ENCODE assay signal across 26 cellular contexts in the genomic region with DNA sequence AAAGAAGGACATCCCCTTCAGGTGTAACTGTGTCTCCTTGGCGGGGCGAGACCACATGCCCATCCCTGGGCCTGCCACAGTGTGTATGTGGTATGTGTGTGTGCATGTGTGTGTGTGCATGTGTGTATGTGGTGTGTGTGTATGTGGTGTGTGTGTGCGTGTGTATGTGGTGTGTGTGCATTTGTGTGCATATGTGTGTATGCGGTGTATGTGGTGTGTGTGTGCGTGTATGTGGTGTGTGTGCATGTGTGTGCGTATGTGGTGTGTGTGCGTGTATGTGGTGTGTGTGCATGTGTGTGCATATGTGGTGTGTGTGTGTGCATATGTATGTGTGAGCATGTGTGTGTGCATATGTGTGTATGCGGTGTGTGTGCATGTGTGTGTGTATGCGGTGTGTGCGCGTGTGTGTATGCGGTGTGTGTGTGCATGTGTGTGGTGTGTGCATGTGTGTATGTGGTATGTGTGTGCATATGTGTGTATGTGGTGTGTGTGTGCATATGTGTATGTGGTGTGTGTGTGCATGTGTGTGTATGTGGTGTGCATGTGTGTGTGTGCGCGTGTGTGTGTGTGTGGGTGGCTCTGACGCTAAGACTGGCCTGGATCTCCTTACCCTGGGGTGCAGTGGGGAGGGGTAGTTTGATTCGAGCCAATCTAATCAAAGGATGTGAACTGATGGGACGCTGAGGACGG.
"Had no signal": no experiment of that assay in that cellular context is flagged by ENCODE, and none has a peak within 500 bp of the region (broad histone marks: within the 10 kb centered on the region; RNA-seq: fewer than 3 reads in every experiment).

No MANE protein-coding gene starts in this region.

- ATAC-seq: activated CD4-positive, alpha-beta T cell treated with anti-CD3 and anti-CD28 coated beads for 36 hours; activated CD8-positive, alpha-beta T cell treated with anti-CD3 and anti-CD28 coated beads for 36 hours; activated T-cell treated with anti-CD3 and anti-CD28 coated beads, Interleukin-2, amount 50 U/mL, for 72 hours; Panc1; Right ventricle myocardium inferior; T-cell had no signal

- H3K27me3 ChIP-seq: breast epithelium had no signal

- DNase-seq: activated CD4-positive, alpha-beta T cell treated with anti-CD3 and anti-CD28 coated beads for 36 hours; activated CD8-positive, alpha-beta memory T cell treated with anti-CD3 and anti-CD28 coated beads, Interleukin-2, amount 50 U/mL, for 4 hours; activated CD8-positive, alpha-beta T cell treated with anti-CD3 and anti-CD28 coated beads for 36 hours; activated naive CD4-positive, alpha-beta T cell treated with anti-CD3 and anti-CD28 coated beads, Interleukin-2, amount 50 U/mL, for 16 hours; activated naive CD8-positive, alpha-beta T cell treated with anti-CD3 and anti-CD28 coated beads, Interleukin-2, amount 10 ng/mL, durations not matched to agents 7 days and 5 days; activated T-cell treated with anti-CD3 and anti-CD28 coated beads, Interleukin-2, amount 50 U/mL, for 72 hours; aorta; central memory CD4-positive, alpha-beta T cell; Karpas-422; NCI-H1105 treated with DMSO at 0.1 percent for 48 hours; NCI-H1436 treated with DMSO at 0.1 percent for 48 hours; NCI-H187; NCI-H2081; NCI-H510A treated with DMSO at 0.1 percent for 48 hours; NCI-H69; NK-92 treated with Interleukin-12 subunit alpha and Interleukin-12 subunit beta, amount 100 ng/mL, for 24 hours; OCI-M1; RPMI8226; T-cell; T-helper 2 cell; T1000 had no signal

- H3K4me3 Mint-ChIP-seq: activated CD4-positive, alpha-beta T cell treated with anti-CD3 and anti-CD28 coated beads for 36 hours; activated CD8-positive, alpha-beta T cell treated with anti-CD3 and anti-CD28 coated beads for 36 hours; activated naive CD8-positive, alpha-beta T cell treated with anti-CD3 and anti-CD28 coated beads, Interleukin-2, amount 10 ng/mL, durations not matched to agents 7 days and 5 days; activated T-cell treated with anti-CD3 and anti-CD28 coated beads, Interleukin-2, amount 50 U/mL, for 72 hours; T-cell had no signal

- H3K4me1 Mint-ChIP-seq: T-cell had no signal

- H3K9me3 ChIP-seq: breast epithelium had no signal

- H3K27me3 Mint-ChIP-seq: activated CD8-positive, alpha-beta T cell treated with anti-CD3 and anti-CD28 coated beads for 36 hours; activated naive CD8-positive, alpha-beta T cell treated with anti-CD3 and anti-CD28 coated beads, Interleukin-2, amount 10 ng/mL, durations not matched to agents 7 days and 5 days had no signal

- H3K4me1 ChIP-seq: breast epithelium had no signal

- H3K4me3 ChIP-seq: breast epithelium, SK-N-MC had no signal

- H3K27ac ChIP-seq: breast epithelium, SK-N-MC, VCaP had no signal

- H3K9me3 Mint-ChIP-seq: activated CD8-positive, alpha-beta T cell treated with anti-CD3 and anti-CD28 coated beads for 36 hours; activated naive CD8-positive, alpha-beta T cell treated with anti-CD3 and anti-CD28 coated beads, Interleukin-2, amount 10 ng/mL, durations not matched to agents 7 days and 5 days; T-cell had no signal

- H3K36me3 ChIP-seq: breast epithelium had no signal

- H3K36me3 Mint-ChIP-seq: activated naive CD8-positive, alpha-beta T cell treated with anti-CD3 and anti-CD28 coated beads, Interleukin-2, amount 10 ng/mL, durations not matched to agents 7 days and 5 days had no signal

- H3K27ac Mint-ChIP-seq: activated CD4-positive, alpha-beta T cell treated with anti-CD3 and anti-CD28 coated beads for 36 hours; activated CD8-positive, alpha-beta T cell treated with anti-CD3 and anti-CD28 coated beads for 36 hours; activated naive CD8-positive, alpha-beta T cell treated with anti-CD3 and anti-CD28 coated beads, Interleukin-2, amount 10 ng/mL, durations not matched to agents 7 days and 5 days; activated T-cell treated with anti-CD3 and anti-CD28 coated beads, Interleukin-2, amount 50 U/mL, for 72 hours; T-cell had no signal
